In the genomic region with DNA sequence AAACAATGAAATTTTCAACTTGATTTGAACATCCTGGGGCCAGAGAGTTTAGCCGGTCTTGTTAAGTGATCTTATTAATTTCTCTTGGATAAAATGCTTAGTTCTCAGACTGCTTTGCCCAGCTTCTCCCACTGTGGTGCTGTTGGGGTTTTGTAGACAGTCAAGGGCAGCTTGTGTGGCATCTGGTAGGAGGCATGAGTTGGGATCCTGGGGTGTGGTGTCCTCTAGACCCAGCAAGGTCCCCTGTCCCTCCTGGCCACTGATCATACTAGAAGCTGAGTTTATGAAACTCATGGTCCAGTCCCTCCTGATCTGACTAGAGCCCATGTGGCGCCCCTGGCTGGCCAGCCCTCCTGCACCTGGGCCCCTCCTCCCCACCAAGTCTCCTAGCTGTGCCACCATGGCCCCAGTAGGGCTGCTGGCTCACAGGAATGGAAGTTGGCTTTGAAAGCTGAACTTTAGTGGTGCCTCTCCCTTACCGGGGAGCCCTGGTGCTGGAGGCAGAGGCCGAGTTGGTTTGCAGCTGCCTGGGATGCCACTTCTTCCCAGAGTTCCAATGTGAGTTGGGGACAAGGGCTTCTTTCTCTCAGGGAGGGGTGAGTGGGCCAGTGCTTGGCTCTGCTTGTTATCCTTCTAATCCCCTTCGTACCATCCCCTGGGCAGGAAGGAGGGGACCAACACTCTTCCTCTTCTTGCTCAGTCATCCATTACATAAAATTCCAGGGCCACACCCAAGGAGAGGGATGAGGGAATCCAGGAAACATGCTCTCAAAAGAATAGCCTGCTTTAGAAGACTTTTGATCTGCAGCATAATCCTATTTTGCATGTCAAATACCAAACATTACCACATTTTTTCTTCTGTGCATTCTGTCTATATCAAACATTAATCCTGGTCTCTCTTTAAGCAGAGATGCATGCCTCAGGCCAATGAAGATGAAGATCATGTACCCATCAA, we compare ENCODE assay signal across 1 cellular context.
TF ChIP-seq lines count a peak whose summit lies in the region.

No MANE protein-coding gene starts in this region.

TF ChIP-seq in H1, 55 proteins besides CTCF, POLR2A, EP300 and RAD21 (continued from another document):
- no peak for TF ChIP-seq BCL11A (IDR thresholded peaks at IDR 0.05; ENCODE audit: low read depth in 2 of 2, low read length in 2 of 2)
- TF ChIP-seq EGR1 (IDR thresholded peaks at IDR 0.05; ENCODE audit: borderline replicate concordance, low read depth, low read length) = no peak
- no peak for TF ChIP-seq GABPA (IDR thresholded peaks at IDR 0.05; ENCODE audit: borderline replicate concordance, insufficient read depth, low read length)
- TF ChIP-seq, protein P1, sequence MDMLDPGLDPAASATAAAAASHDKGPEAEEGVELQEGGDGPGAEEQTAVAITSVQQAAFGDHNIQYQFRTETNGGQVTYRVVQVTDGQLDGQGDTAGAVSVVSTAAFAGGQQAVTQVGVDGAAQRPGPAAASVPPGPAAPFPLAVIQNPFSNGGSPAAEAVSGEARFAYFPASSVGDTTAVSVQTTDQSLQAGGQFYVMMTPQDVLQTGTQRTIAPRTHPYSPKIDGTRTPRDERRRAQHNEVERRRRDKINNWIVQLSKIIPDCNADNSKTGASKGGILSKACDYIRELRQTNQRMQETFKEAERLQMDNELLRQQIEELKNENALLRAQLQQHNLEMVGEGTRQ (IDR thresholded peaks at IDR 0.05; ENCODE audit: low read length) = no peak
- no peak for TF ChIP-seq CHD1 (IDR thresholded peaks at IDR 0.05; ENCODE audit: low read depth, low read length)
- TF ChIP-seq, protein P2, sequence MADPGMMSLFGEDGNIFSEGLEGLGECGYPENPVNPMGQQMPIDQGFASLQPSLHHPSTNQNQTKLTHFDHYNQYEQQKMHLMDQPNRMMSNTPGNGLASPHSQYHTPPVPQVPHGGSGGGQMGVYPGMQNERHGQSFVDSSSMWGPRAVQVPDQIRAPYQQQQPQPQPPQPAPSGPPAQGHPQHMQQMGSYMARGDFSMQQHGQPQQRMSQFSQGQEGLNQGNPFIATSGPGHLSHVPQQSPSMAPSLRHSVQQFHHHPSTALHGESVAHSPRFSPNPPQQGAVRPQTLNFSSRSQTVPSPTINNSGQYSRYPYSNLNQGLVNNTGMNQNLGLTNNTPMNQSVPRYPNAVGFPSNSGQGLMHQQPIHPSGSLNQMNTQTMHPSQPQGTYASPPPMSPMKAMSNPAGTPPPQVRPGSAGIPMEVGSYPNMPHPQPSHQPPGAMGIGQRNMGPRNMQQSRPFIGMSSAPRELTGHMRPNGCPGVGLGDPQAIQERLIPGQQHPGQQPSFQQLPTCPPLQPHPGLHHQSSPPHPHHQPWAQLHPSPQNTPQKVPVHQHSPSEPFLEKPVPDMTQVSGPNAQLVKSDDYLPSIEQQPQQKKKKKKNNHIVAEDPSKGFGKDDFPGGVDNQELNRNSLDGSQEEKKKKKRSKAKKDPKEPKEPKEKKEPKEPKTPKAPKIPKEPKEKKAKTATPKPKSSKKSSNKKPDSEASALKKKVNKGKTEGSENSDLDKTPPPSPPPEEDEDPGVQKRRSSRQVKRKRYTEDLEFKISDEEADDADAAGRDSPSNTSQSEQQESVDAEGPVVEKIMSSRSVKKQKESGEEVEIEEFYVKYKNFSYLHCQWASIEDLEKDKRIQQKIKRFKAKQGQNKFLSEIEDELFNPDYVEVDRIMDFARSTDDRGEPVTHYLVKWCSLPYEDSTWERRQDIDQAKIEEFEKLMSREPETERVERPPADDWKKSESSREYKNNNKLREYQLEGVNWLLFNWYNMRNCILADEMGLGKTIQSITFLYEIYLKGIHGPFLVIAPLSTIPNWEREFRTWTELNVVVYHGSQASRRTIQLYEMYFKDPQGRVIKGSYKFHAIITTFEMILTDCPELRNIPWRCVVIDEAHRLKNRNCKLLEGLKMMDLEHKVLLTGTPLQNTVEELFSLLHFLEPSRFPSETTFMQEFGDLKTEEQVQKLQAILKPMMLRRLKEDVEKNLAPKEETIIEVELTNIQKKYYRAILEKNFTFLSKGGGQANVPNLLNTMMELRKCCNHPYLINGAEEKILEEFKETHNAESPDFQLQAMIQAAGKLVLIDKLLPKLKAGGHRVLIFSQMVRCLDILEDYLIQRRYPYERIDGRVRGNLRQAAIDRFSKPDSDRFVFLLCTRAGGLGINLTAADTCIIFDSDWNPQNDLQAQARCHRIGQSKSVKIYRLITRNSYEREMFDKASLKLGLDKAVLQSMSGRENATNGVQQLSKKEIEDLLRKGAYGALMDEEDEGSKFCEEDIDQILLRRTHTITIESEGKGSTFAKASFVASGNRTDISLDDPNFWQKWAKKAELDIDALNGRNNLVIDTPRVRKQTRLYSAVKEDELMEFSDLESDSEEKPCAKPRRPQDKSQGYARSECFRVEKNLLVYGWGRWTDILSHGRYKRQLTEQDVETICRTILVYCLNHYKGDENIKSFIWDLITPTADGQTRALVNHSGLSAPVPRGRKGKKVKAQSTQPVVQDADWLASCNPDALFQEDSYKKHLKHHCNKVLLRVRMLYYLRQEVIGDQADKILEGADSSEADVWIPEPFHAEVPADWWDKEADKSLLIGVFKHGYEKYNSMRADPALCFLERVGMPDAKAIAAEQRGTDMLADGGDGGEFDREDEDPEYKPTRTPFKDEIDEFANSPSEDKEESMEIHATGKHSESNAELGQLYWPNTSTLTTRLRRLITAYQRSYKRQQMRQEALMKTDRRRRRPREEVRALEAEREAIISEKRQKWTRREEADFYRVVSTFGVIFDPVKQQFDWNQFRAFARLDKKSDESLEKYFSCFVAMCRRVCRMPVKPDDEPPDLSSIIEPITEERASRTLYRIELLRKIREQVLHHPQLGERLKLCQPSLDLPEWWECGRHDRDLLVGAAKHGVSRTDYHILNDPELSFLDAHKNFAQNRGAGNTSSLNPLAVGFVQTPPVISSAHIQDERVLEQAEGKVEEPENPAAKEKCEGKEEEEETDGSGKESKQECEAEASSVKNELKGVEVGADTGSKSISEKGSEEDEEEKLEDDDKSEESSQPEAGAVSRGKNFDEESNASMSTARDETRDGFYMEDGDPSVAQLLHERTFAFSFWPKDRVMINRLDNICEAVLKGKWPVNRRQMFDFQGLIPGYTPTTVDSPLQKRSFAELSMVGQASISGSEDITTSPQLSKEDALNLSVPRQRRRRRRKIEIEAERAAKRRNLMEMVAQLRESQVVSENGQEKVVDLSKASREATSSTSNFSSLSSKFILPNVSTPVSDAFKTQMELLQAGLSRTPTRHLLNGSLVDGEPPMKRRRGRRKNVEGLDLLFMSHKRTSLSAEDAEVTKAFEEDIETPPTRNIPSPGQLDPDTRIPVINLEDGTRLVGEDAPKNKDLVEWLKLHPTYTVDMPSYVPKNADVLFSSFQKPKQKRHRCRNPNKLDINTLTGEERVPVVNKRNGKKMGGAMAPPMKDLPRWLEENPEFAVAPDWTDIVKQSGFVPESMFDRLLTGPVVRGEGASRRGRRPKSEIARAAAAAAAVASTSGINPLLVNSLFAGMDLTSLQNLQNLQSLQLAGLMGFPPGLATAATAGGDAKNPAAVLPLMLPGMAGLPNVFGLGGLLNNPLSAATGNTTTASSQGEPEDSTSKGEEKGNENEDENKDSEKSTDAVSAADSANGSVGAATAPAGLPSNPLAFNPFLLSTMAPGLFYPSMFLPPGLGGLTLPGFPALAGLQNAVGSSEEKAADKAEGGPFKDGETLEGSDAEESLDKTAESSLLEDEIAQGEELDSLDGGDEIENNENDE (IDR thresholded peaks at IDR 0.05; ENCODE audit: insufficient replicate concordance, low read length) = no peak
- TF ChIP-seq RFX5 (IDR thresholded peaks at IDR 0.05; ENCODE audit: borderline replicate concordance, low read depth, low read length) = no peak
- TF ChIP-seq, protein P3, sequence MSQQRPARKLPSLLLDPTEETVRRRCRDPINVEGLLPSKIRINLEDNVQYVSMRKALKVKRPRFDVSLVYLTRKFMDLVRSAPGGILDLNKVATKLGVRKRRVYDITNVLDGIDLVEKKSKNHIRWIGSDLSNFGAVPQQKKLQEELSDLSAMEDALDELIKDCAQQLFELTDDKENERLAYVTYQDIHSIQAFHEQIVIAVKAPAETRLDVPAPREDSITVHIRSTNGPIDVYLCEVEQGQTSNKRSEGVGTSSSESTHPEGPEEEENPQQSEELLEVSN (IDR thresholded peaks at IDR 0.05) = no peak
- TF ChIP-seq CREB1 (IDR thresholded peaks at IDR 0.05) = no peak
- TF ChIP-seq MAFK (IDR thresholded peaks at IDR 0.05; ENCODE audit: low read depth, low read length) = no peak
- TF ChIP-seq SAP30 (IDR thresholded peaks at IDR 0.05; ENCODE audit: insufficient read depth, insufficient replicate concordance, low read length) = no peak
- TF ChIP-seq SIX5 (IDR thresholded peaks at IDR 0.05; ENCODE audit: low read depth, low read length) = no peak
